38 cellular contexts compared by ENCODE assay signal in the genomic region with DNA sequence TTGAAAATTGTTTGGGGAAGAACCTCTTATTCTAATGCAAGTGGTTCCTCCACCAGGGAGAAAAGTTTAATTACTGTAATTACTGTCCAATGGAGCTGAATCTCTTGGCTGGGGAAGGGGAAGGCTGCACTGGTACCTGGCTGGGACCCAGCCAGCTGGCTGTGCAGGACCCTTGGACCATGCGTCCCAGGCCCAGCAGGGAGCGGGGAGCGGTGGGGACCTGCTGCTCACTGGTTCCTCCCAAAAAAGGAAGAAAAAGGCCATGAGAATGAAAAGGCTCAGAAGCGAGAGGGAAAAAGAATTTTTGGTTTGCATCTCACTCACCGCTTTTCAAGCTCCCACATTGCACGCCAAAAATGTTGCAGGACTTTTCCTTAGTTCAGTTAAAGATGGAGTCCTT.
"Had no signal": no experiment of that assay in that cellular context is flagged by ENCODE, and none has a peak within 500 bp of the region (broad histone marks: within the 10 kb centered on the region; RNA-seq: fewer than 3 reads in every experiment).

No MANE protein-coding gene starts in this region.

- ATAC-seq: activated naive CD4-positive, alpha-beta T cell treated with anti-CD3 and anti-CD28 coated beads, Interleukin-2, amount 50 U/mL, for 72 hours; activated naive CD8-positive, alpha-beta T cell treated with anti-CD3 and anti-CD28 coated beads, Interleukin-2, amount 50 U/mL, for 24 hours; activated T-cell treated with anti-CD3 and anti-CD28 coated beads, Interleukin-2, amount 50 U/mL, for 4 hours; activated T-cell treated with anti-CD3 and anti-CD28 coated beads, Interleukin-2, amount 50 U/mL, for 72 hours; activated T-helper 17 cell treated with anti-CD3 and anti-CD28 coated beads, Interleukin-2, amount 50 U/mL, for 72 hours; body of pancreas had no signal

- H3K9me3 ChIP-seq: adrenal gland, ascending aorta, body of pancreas, breast epithelium had no signal

- H3K4me3 ChIP-seq: adrenal gland, ascending aorta, body of pancreas, breast epithelium, cardiac muscle cell had no signal

- H3K27me3 Mint-ChIP-seq: activated naive CD4-positive, alpha-beta T cell treated with anti-CD3 and anti-CD28 coated beads, Interleukin-2, amount 10 ng/mL, durations not matched to agents 7 days and 5 days; activated naive CD4-positive, alpha-beta T cell treated with anti-CD3 and anti-CD28 coated beads, Interleukin-2, amount 50 U/mL, for 24 hours; activated naive CD8-positive, alpha-beta T cell; activated naive CD8-positive, alpha-beta T cell treated with anti-CD3 and anti-CD28 coated beads for 36 hours; activated naive CD8-positive, alpha-beta T cell treated with anti-CD3 and anti-CD28 coated beads, Interleukin-2, amount 10 ng/mL, durations not matched to agents 7 days and 5 days; activated naive CD8-positive, alpha-beta T cell treated with anti-CD3 and anti-CD28 coated beads, Interleukin-2, amount 50 U/mL, for 24 hours; activated T-cell treated with anti-CD3 and anti-CD28 coated beads, Interleukin-2, amount 50 U/mL, for 24 hours; activated T-helper 17 cell treated with anti-CD3 and anti-CD28 coated beads, Interleukin-2, amount 50 U/mL, for 72 hours; brain; central memory CD8-positive, alpha-beta T cell had no signal

- H3K4me1 ChIP-seq: adrenal gland, ascending aorta, body of pancreas, breast epithelium had no signal

- H3K36me3 Mint-ChIP-seq: activated naive CD4-positive, alpha-beta T cell treated with anti-CD3 and anti-CD28 coated beads, Interleukin-2, amount 10 ng/mL, durations not matched to agents 7 days and 5 days; activated naive CD4-positive, alpha-beta T cell treated with anti-CD3 and anti-CD28 coated beads, Interleukin-2, amount 50 U/mL, for 24 hours; activated naive CD4-positive, alpha-beta T cell treated with anti-CD3 and anti-CD28 coated beads, Interleukin-2, amount 50 U/mL, for 72 hours; activated naive CD8-positive, alpha-beta T cell; activated naive CD8-positive, alpha-beta T cell treated with anti-CD3 and anti-CD28 coated beads for 36 hours; activated naive CD8-positive, alpha-beta T cell treated with anti-CD3 and anti-CD28 coated beads, Interleukin-2, amount 10 ng/mL, durations not matched to agents 7 days and 5 days; brain had no signal

- H3K27ac Mint-ChIP-seq: activated naive CD4-positive, alpha-beta T cell treated with anti-CD3 and anti-CD28 coated beads for 36 hours; activated naive CD4-positive, alpha-beta T cell treated with anti-CD3 and anti-CD28 coated beads, Interleukin-2, amount 10 ng/mL, durations not matched to agents 7 days and 5 days; activated naive CD4-positive, alpha-beta T cell treated with anti-CD3 and anti-CD28 coated beads, Interleukin-2, amount 50 U/mL, for 24 hours; activated naive CD4-positive, alpha-beta T cell treated with anti-CD3 and anti-CD28 coated beads, Interleukin-2, amount 50 U/mL, for 72 hours; activated naive CD8-positive, alpha-beta T cell; activated naive CD8-positive, alpha-beta T cell treated with anti-CD3 and anti-CD28 coated beads for 36 hours; activated naive CD8-positive, alpha-beta T cell treated with anti-CD3 and anti-CD28 coated beads, Interleukin-2, amount 10 ng/mL, durations not matched to agents 7 days and 5 days; activated naive CD8-positive, alpha-beta T cell treated with anti-CD3 and anti-CD28 coated beads, Interleukin-2, amount 50 U/mL, for 24 hours; activated T-cell treated with anti-CD3 and anti-CD28 coated beads, Interleukin-2, amount 50 U/mL, for 24 hours; activated T-cell treated with anti-CD3 and anti-CD28 coated beads, Interleukin-2, amount 50 U/mL, for 72 hours; activated T-helper 1 cell treated with anti-CD3 and anti-CD28 coated beads, Interleukin-12 subunit alpha, Interleukin-12 subunit beta, Interleukin-2, Interleukin-4 antibody, amounts not matched to agents 30 ng/mL and 10 ng/mL and 1 ng/mL, durations not matched to agents 14 hours and 24 hours and 36 hours; activated T-helper 17 cell treated with anti-CD3 and anti-CD28 coated beads, Interleukin-2, amount 50 U/mL, for 72 hours; activated T-helper 2 cell treated with anti-CD3 and anti-CD28 coated beads, Interferon-gamma antibody, Interleukin-2, Interleukin-4, amounts not matched to agents 10 μg/mL and 5 μg/mL and 100 μg/mL, durations not matched to agents 14 hours and 24 hours and 36 hours; brain had no signal

- H3K4me3 Mint-ChIP-seq: activated naive CD4-positive, alpha-beta T cell treated with anti-CD3 and anti-CD28 coated beads for 36 hours; activated naive CD4-positive, alpha-beta T cell treated with anti-CD3 and anti-CD28 coated beads, Interleukin-2, amount 10 ng/mL, durations not matched to agents 7 days and 5 days; activated naive CD4-positive, alpha-beta T cell treated with anti-CD3 and anti-CD28 coated beads, Interleukin-2, amount 50 U/mL, for 24 hours; activated naive CD8-positive, alpha-beta T cell; activated naive CD8-positive, alpha-beta T cell treated with anti-CD3 and anti-CD28 coated beads for 36 hours; activated naive CD8-positive, alpha-beta T cell treated with anti-CD3 and anti-CD28 coated beads, Interleukin-2, amount 10 ng/mL, durations not matched to agents 7 days and 5 days; activated naive CD8-positive, alpha-beta T cell treated with anti-CD3 and anti-CD28 coated beads, Interleukin-2, amount 50 U/mL, for 24 hours; activated T-cell treated with anti-CD3 and anti-CD28 coated beads, Interleukin-2, amount 50 U/mL, for 24 hours; activated T-cell treated with anti-CD3 and anti-CD28 coated beads, Interleukin-2, amount 50 U/mL, for 4 hours; activated T-cell treated with anti-CD3 and anti-CD28 coated beads, Interleukin-2, amount 50 U/mL, for 72 hours; activated T-helper 1 cell treated with anti-CD3 and anti-CD28 coated beads, Interleukin-12 subunit alpha, Interleukin-12 subunit beta, Interleukin-2, Interleukin-4 antibody, amounts not matched to agents 30 ng/mL and 10 ng/mL and 1 ng/mL, durations not matched to agents 14 hours and 24 hours and 36 hours; activated T-helper 17 cell treated with anti-CD3 and anti-CD28 coated beads, Interleukin-2, amount 50 U/mL, for 72 hours; brain; central memory CD8-positive, alpha-beta T cell had no signal

- DNase-seq: activated effector memory CD4-positive, alpha-beta T cell treated with anti-CD3 and anti-CD28 coated beads, Interleukin-2, amount 50 U/mL, for 16 hours; activated effector memory CD4-positive, alpha-beta T cell treated with Interleukin-2 at 50 U/mL for 16 hours; activated gamma-delta T cell; activated gamma-delta T cell treated with Interleukin-2 at 50 U/mL for 16 hours; activated naive CD4-positive, alpha-beta T cell; activated naive CD4-positive, alpha-beta T cell treated with anti-CD3 and anti-CD28 coated beads for 36 hours; activated naive CD4-positive, alpha-beta T cell treated with anti-CD3 and anti-CD28 coated beads, Interleukin-2, amount 10 ng/mL, durations not matched to agents 7 days and 5 days; activated naive CD4-positive, alpha-beta T cell treated with anti-CD3 and anti-CD28 coated beads, Interleukin-2, amount 50 U/mL, for 16 hours; activated naive CD4-positive, alpha-beta T cell treated with Interleukin-2 at 50 U/mL for 16 hours; activated naive CD8-positive, alpha-beta T cell treated with anti-CD3 and anti-CD28 coated beads for 36 hours; activated naive CD8-positive, alpha-beta T cell treated with anti-CD3 and anti-CD28 coated beads, Interleukin-2, amount 10 ng/mL, durations not matched to agents 7 days and 5 days; activated naive CD8-positive, alpha-beta T cell treated with anti-CD3 and anti-CD28 coated beads, Interleukin-2, amount 50 U/mL, for 24 hours; activated T-cell treated with anti-CD3 and anti-CD28 coated beads, Interleukin-2, amount 50 U/mL, for 1 hour; activated T-cell treated with anti-CD3 and anti-CD28 coated beads, Interleukin-2, amount 50 U/mL, for 24 hours; activated T-cell treated with anti-CD3 and anti-CD28 coated beads, Interleukin-2, amount 50 U/mL, for 4 hours; activated T-cell treated with anti-CD3 and anti-CD28 coated beads, Interleukin-2, amount 50 U/mL, for 48 hours; activated T-cell treated with anti-CD3 and anti-CD28 coated beads, Interleukin-2, amount 50 U/mL, for 72 hours; adrenal gland; amniotic stem cell; amygdala; anterior cingulate cortex; aorta; body of pancreas; brain microvascular endothelial cell; caudate nucleus; central memory CD4-positive, alpha-beta T cell; cerebellar nuclear complex had no signal

- H3K36me3 ChIP-seq: adrenal gland, ascending aorta, brain microvascular endothelial cell, breast epithelium, cardiac muscle cell had no signal

- H3K27me3 ChIP-seq: adrenal gland, ascending aorta, body of pancreas, brain microvascular endothelial cell, cardiac muscle cell had no signal

- H3K9me3 Mint-ChIP-seq: activated naive CD4-positive, alpha-beta T cell treated with anti-CD3 and anti-CD28 coated beads, Interleukin-2, amount 10 ng/mL, durations not matched to agents 7 days and 5 days; activated naive CD4-positive, alpha-beta T cell treated with anti-CD3 and anti-CD28 coated beads, Interleukin-2, amount 50 U/mL, for 24 hours; activated naive CD4-positive, alpha-beta T cell treated with anti-CD3 and anti-CD28 coated beads, Interleukin-2, amount 50 U/mL, for 72 hours; activated naive CD8-positive, alpha-beta T cell treated with anti-CD3 and anti-CD28 coated beads for 36 hours; activated naive CD8-positive, alpha-beta T cell treated with anti-CD3 and anti-CD28 coated beads, Interleukin-2, amount 10 ng/mL, durations not matched to agents 7 days and 5 days; activated naive CD8-positive, alpha-beta T cell treated with anti-CD3 and anti-CD28 coated beads, Interleukin-2, amount 50 U/mL, for 24 hours; activated T-cell treated with anti-CD3 and anti-CD28 coated beads, Interleukin-2, amount 50 U/mL, for 4 hours; activated T-cell treated with anti-CD3 and anti-CD28 coated beads, Interleukin-2, amount 50 U/mL, for 72 hours; activated T-helper 1 cell treated with anti-CD3 and anti-CD28 coated beads, Interleukin-12 subunit alpha, Interleukin-12 subunit beta, Interleukin-2, Interleukin-4 antibody, amounts not matched to agents 30 ng/mL and 10 ng/mL and 1 ng/mL, durations not matched to agents 14 hours and 24 hours and 36 hours; activated T-helper 17 cell treated with anti-CD3 and anti-CD28 coated beads, Interleukin-2, amount 50 U/mL, for 72 hours; activated T-helper 2 cell treated with anti-CD3 and anti-CD28 coated beads, Interferon-gamma antibody, Interleukin-2, Interleukin-4, amounts not matched to agents 10 μg/mL and 5 μg/mL and 100 μg/mL, durations not matched to agents 14 hours and 24 hours and 36 hours; central memory CD8-positive, alpha-beta T cell had no signal

- H3K4me1 Mint-ChIP-seq: activated naive CD4-positive, alpha-beta T cell treated with anti-CD3 and anti-CD28 coated beads, Interleukin-2, amount 10 ng/mL, durations not matched to agents 7 days and 5 days; activated naive CD4-positive, alpha-beta T cell treated with anti-CD3 and anti-CD28 coated beads, Interleukin-2, amount 50 U/mL, for 24 hours; activated naive CD8-positive, alpha-beta T cell treated with anti-CD3 and anti-CD28 coated beads for 36 hours; activated naive CD8-positive, alpha-beta T cell treated with anti-CD3 and anti-CD28 coated beads, Interleukin-2, amount 10 ng/mL, durations not matched to agents 7 days and 5 days; activated naive CD8-positive, alpha-beta T cell treated with anti-CD3 and anti-CD28 coated beads, Interleukin-2, amount 50 U/mL, for 24 hours; activated T-helper 17 cell treated with anti-CD3 and anti-CD28 coated beads, Interleukin-2, amount 50 U/mL, for 72 hours; brain; central memory CD8-positive, alpha-beta T cell had no signal
